26 cellular contexts compared by ENCODE assay signal in genomic region chr6:152575186-152575585, GRCh38.
A peak's percentile ranks its signal among the peaks of the same experiment; 100 is the strongest.
DNase-seq lines count a peak whose midpoint lies in the region; ATAC-seq, FAIRE-seq and TF ChIP-seq lines count a peak whose summit lies in the region.
"Had no signal": no experiment of that assay in that cellular context is flagged by ENCODE, and none has a peak within 500 bp of the region (broad histone marks: within the 10 kb centered on the region; RNA-seq: fewer than 3 reads in every experiment).

No MANE protein-coding gene starts in this region.

- H3K4me1 ChIP-seq in keratinocyte (ENCODE audit: control insufficient read depth, extremely low read depth, insufficient read depth, low read length) = peaks cover 28% of the 10 kb centered on the region
- no peaks in the 10 kb centered on the region for H3K4me1 ChIP-seq in smooth muscle cell (ENCODE audit: low read depth)

- 70% methylated on average over 2 of the region's 2 CpGs for WGBS in smooth muscle cell (ENCODE audit: low lambda C conversion rate)

- H3K36me3 ChIP-seq in SU-DHL-6 (ENCODE audit: low read length) (no peaks in the 10 kb centered on the region), keratinocyte (ENCODE audit: control insufficient read depth in 2 of 2, extremely low read depth in 1 of 2, insufficient read depth in 2 of 2, low read length in 2 of 2) (no peaks in the 10 kb centered on the region), smooth muscle cell (ENCODE audit: low read depth) (no peaks in the 10 kb centered on the region)
- H3K36me3 ChIP-seq: adrenal gland, brain microvascular endothelial cell, WERI-Rb-1 had no signal

- TF ChIP-seq CTCF in SU-DHL-6 (IDR thresholded peaks at IDR 0.05; ENCODE audit: insufficient read depth, low read length, poor library complexity, severe bottlenecking) (no peak), keratinocyte (optimal IDR thresholded peaks at IDR 0.05 in 1 of 3, IDR thresholded peaks at IDR 0.05 in 1 of 3, conservative IDR thresholded peaks at IDR 0.05 in 1 of 3; ENCODE audit: extremely low read depth in 1 of 3, insufficient read depth in 2 of 3, low read length in 3 of 3) (no peak), smooth muscle cell (IDR thresholded peaks at IDR 0.05; ENCODE audit: borderline replicate concordance, insufficient read depth, poor library complexity, severe bottlenecking) (no peak)

- FAIRE-seq in keratinocyte (lab: Jason Lieb, UNC) (no peak), urothelium cell line (lab: Jason Lieb, UNC) (no peak)
- FAIRE-seq: colon had no signal

- H3K4me2 ChIP-seq in SU-DHL-6 (ENCODE audit: low read depth, low read length, poor library complexity, severe bottlenecking) (peak overlapping the region; percentile 31), keratinocyte (ENCODE audit: control insufficient read depth, extremely low read depth, insufficient read depth, low read depth, low read length) (peak overlapping the region; percentile 43), smooth muscle cell (peak overlapping the region; percentile 42)

- H3K27ac ChIP-seq in SU-DHL-6 (ENCODE audit: low read depth, low read length) = peak overlapping the region; percentile 41
- no peak overlapping the region for H3K27ac ChIP-seq in keratinocyte (ENCODE audit: control insufficient read depth, insufficient read depth, low read length)
- H3K27ac ChIP-seq in smooth muscle cell (ENCODE audit: low read depth) = no peak overlapping the region
- H3K27ac ChIP-seq in substantia nigra (ENCODE audit: low read depth, low read length, poor library complexity, severe bottlenecking) = no peak overlapping the region
- H3K27ac ChIP-seq: brain microvascular endothelial cell, RWPE1, WERI-Rb-1 had no signal

- H3K9me2 ChIP-seq in SU-DHL-6 (replicated peaks; ENCODE audit: insufficient read depth, low read length) = no peaks in the 10 kb centered on the region

- peak; percentile 72 for DNase-seq in G401 (ENCODE audit: low spot score)
- DNase-seq in keratinocyte (ENCODE audit: low read depth, low spot score) = no peak
- no peak for DNase-seq in smooth muscle cell (lab: John Stamatoyannopoulos, UW; ENCODE audit: unreplicated experiment)
- no peak for DNase-seq in urothelium cell line (ENCODE audit: low spot score)
- DNase-seq in activated effector memory CD4-positive, alpha-beta T cell treated with anti-CD3 and anti-CD28 coated beads, Interleukin-2, amount 50 U/mL, for 16 hours = no peak
- no peak for DNase-seq in substantia nigra (lab: John Stamatoyannopoulos, UW)
- DNase-seq: activated CD4-positive, alpha-beta T cell treated with anti-CD3 and anti-CD28 coated beads for 48 hours; activated CD8-positive, alpha-beta memory T cell treated with anti-CD3 and anti-CD28 coated beads, Interleukin-2, amount 10 ng/mL, durations not matched to agents 7 days and 5 days; activated naive CD4-positive, alpha-beta T cell treated with Interleukin-2 at 50 U/mL for 16 hours; activated T-cell treated with anti-CD3 and anti-CD28 coated beads, Interleukin-2, amount 50 U/mL, for 48 hours; brain microvascular endothelial cell; effector memory CD4-positive, alpha-beta T cell; head of caudate nucleus; Kasumi-1; left cardiac atrium; MV-4-11; NCI-H1436 treated with DMSO at 0.1 percent for 48 hours; NCI-H82; nucleus accumbens; T-helper 9 cell; WERI-Rb-1 had no signal

- no peak overlapping the region for H3K9ac ChIP-seq in SU-DHL-6 (ENCODE audit: low read length)
- no peak overlapping the region for H3K9ac ChIP-seq in keratinocyte (ENCODE audit: control insufficient read depth, extremely low read depth, insufficient read depth, low read length)
- H3K9ac ChIP-seq in smooth muscle cell (ENCODE audit: low read depth) = no peak overlapping the region

- no peaks in the 10 kb centered on the region for H3K79me2 ChIP-seq in SU-DHL-6 (ENCODE audit: insufficient read depth, low read length)
- no peaks in the 10 kb centered on the region for H3K79me2 ChIP-seq in keratinocyte (ENCODE audit: control insufficient read depth, insufficient read depth, low read length)
- H3K79me2 ChIP-seq in smooth muscle cell (ENCODE audit: low read depth) = no peaks in the 10 kb centered on the region

- no peak overlapping the region for H2AFZ ChIP-seq in SU-DHL-6 (ENCODE audit: low read depth, low read length, severe bottlenecking)
- H2AFZ ChIP-seq in keratinocyte (ENCODE audit: control insufficient read depth, low read length) = no peak overlapping the region
- H2AFZ ChIP-seq in smooth muscle cell (ENCODE audit: low read depth) = peak overlapping the region; percentile 3

- no peaks in the 10 kb centered on the region for H3K9me1 ChIP-seq in keratinocyte (ENCODE audit: control insufficient read depth, extremely low read depth, insufficient read depth, low read length)

- H4K20me1 ChIP-seq in SU-DHL-6 (ENCODE audit: low read depth, low read length) (no peaks in the 10 kb centered on the region), keratinocyte (ENCODE audit: control insufficient read depth, extremely low read depth, insufficient read depth, low read length) (no peaks in the 10 kb centered on the region), smooth muscle cell (ENCODE audit: low read depth) (no peaks in the 10 kb centered on the region)

- in situ Hi-C loops in G401 (cut with HindIII; ENCODE audit: low sequenced_read_pairs) = no loop called here

- no peak overlapping the region for H3K4me3 ChIP-seq in SU-DHL-6 (ENCODE audit: insufficient read depth, low read length, poor library complexity, severe bottlenecking)
- H3K4me3 ChIP-seq in keratinocyte (ENCODE audit: control insufficient read depth in 2 of 3, extremely low read depth in 1 of 3, insufficient read depth in 2 of 3, low read depth in 1 of 3, low read length in 3 of 3) = no peak overlapping the region
- H3K4me3 ChIP-seq in smooth muscle cell = no peak overlapping the region
- H3K4me3 ChIP-seq: adrenal gland had no signal

- H3K9me3 ChIP-seq in SU-DHL-6 (ENCODE audit: insufficient read depth, low read length) = no peaks in the 10 kb centered on the region
- no peaks in the 10 kb centered on the region for H3K9me3 ChIP-seq in keratinocyte (ENCODE audit: control insufficient read depth, low read depth, low read length)
- H3K9me3 ChIP-seq in smooth muscle cell (replicated peaks; ENCODE audit: low read depth) = no peaks in the 10 kb centered on the region
- H3K9me3 ChIP-seq: adrenal gland had no signal

- ATAC-seq in GM18861 (IDR thresholded peaks at IDR 0.05; ENCODE audit: unreplicated experiment) = no peak
- ATAC-seq: activated CD8-positive, alpha-beta memory T cell treated with anti-CD3 and anti-CD28 coated beads, Interleukin-2, amount 10 ng/mL, durations not matched to agents 7 days and 5 days had no signal

- no peaks in the 10 kb centered on the region for H3K27me3 ChIP-seq in SU-DHL-6 (ENCODE audit: low read length)
- no peaks in the 10 kb centered on the region for H3K27me3 ChIP-seq in keratinocyte (ENCODE audit: control insufficient read depth, extremely low read depth, insufficient read depth, low read length)
- H3K27me3 ChIP-seq in smooth muscle cell (ENCODE audit: low read depth) = no peaks in the 10 kb centered on the region
- H3K27me3 ChIP-seq: adrenal gland, brain microvascular endothelial cell had no signal

- dilution Hi-C loops in keratinocyte (cut with MboI; ENCODE audit: extremely low pct_ligation_motif_present, low sequenced_read_pairs) = no loop called here

- H3F3A ChIP-seq in SU-DHL-6 (ENCODE audit: insufficient read depth) (no peaks in the 10 kb centered on the region), smooth muscle cell (ENCODE audit: low read depth) (no peaks in the 10 kb centered on the region)
